ENCODE assay signal across 19 cellular contexts in the genomic region with DNA sequence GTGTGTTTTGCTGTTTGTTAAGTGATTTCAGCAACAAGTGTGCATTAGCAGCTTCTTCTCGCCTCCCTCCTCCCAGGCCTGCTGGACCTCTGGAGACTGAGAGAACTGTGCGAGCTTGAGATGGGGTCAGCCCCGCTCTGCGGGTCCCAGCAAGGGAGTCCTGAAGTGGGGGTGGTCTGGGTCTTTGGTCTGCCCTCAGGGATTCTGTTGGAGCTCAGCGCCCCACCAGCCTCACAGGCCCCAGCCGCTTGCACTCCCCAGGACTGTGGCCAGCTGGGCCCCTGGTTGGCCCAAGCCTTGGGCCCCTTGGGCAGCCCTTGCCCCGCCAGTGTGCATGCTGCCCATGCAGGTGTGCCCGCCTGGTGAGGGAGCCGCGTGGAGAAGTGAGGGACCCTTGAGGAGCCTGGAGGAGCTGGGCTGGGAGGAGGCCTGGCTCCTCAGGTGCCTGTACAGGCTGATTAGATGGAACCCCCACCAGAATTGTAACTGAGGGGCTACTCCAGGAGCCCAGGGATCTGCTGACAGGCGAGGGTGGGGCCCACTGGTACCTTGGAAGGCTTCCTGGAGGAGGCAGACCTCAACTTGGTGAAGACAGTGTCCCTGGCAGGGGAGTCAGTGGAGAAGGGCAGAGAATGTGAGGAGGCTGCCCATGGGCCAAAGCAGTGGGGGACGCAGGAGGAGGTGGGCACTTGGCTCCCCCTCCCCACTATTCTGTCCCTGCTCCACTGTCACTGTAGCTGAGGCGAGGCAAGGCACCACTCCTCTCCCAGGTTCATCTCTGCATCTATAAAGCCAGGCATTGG. TPM values are rescaled to one million over a fixed set of nuclear protein-coding genes. Genes with fewer than 3 reads are reported as not detected.
DNase-seq lines count a peak whose midpoint lies in the region; ATAC-seq, FAIRE-seq and TF ChIP-seq lines count a peak whose summit lies in the region.
"Had no signal": no experiment of that assay in that cellular context is flagged by ENCODE, and none has a peak within 500 bp of the region (broad histone marks: within the 10 kb centered on the region; RNA-seq: fewer than 3 reads in every experiment).

No MANE protein-coding gene starts in this region.

- FAIRE-seq in GM12892 (lab: Jason Lieb, UNC): no peak
- FAIRE-seq: HTR-8/SVneo had no signal

- H3K27ac Mint-ChIP-seq in activated T-cell treated with anti-CD3 and anti-CD28 coated beads, Interleukin-2, amount 50 U/mL, for 24 hours: no peak overlapping the region
- H3K27ac Mint-ChIP-seq: CD4-positive, alpha-beta memory T cell; stimulated activated naive B cell treated with anti-CD40 and anti-IgM and Interleukin-4, amounts not matched to agents 10 μg/mL and 1 μg/mL and 100 μg/mL, for 72 hours had no signal

- peaks cover 3 to 42% (median 21%) of the 10 kb centered on the region in 6 donors for H3K4me1 ChIP-seq in spleen
- H3K4me1 ChIP-seq: psoas muscle had no signal

- H3K36me3 ChIP-seq in spleen: peaks cover 0 to 61% (median 14%) of the 10 kb centered on the region in 6 donors

- H3K9me3 Mint-ChIP-seq in activated T-cell treated with anti-CD3 and anti-CD28 coated beads, Interleukin-2, amount 50 U/mL, for 24 hours: no peaks in the 10 kb centered on the region
- no peaks in the 10 kb centered on the region for H3K9me3 Mint-ChIP-seq in activated T-cell treated with anti-CD3 and anti-CD28 coated beads, Interleukin-2, amount 50 U/mL, for 4 hours
- H3K9me3 Mint-ChIP-seq: CD4-positive, alpha-beta memory T cell; naive B cell; stimulated activated naive B cell treated with anti-CD40 and anti-IgM and Interleukin-4, amounts not matched to agents 10 μg/mL and 1 μg/mL and 100 μg/mL, for 72 hours had no signal

- H3K27me3 ChIP-seq in spleen (replicated peaks in 1 of 7): no peaks in the 10 kb centered on the region
- H3K27me3 ChIP-seq: gastrocnemius medialis, Peyer's patch had no signal

- no peaks in the 10 kb centered on the region for H3K9me3 ChIP-seq in spleen
- H3K9me3 ChIP-seq: gastrocnemius medialis, Peyer's patch, psoas muscle had no signal

- no peak overlapping the region for H3K27ac ChIP-seq in spleen
- H3K27ac ChIP-seq: gastrocnemius medialis, Peyer's patch, psoas muscle had no signal

- WGBS in spleen, 5 donors: 91 to 97% (median 95%) methylated on average over 6 to 13 of the region's 13 CpGs

- TF ChIP-seq CTCF in spleen (IDR thresholded peaks at IDR 0.05 in 8 of 11, conservative IDR thresholded peaks at IDR 0.05 in 3 of 11): no peak

- DNase-seq in activated T-cell treated with anti-CD3 and anti-CD28 coated beads, Interleukin-2, amount 50 U/mL, for 24 hours: peak; percentile 15
- DNase-seq in activated T-cell treated with anti-CD3 and anti-CD28 coated beads, Interleukin-2, amount 50 U/mL, for 4 hours: no peak
- DNase-seq in GM12892 (ENCODE audit: insufficient read length) (peak; percentile 8), left ventricle myocardium superior (peak; percentile 24), spleen (peak; percentile 54), medulla oblongata (ENCODE audit: extremely low spot score) (no peak)
- DNase-seq: erythroblast; naive B cell; NCI-H1417; NCI-H2171 treated with DMSO at 0.1 percent for 48 hours; stimulated activated CD4-positive, alpha-beta T cell treated with anti-CD3 and anti-CD28 coated beads, Interleukin-12 subunit alpha, Interleukin-12 subunit beta, amount 100 ng/mL, for 4 hours; stimulated activated naive B cell treated with anti-CD40 and anti-IgM and Interleukin-4, amounts not matched to agents 10 μg/mL and 1 μg/mL and 100 μg/mL, for 72 hours had no signal

- no peaks in the 10 kb centered on the region for H3K27me3 Mint-ChIP-seq in activated T-cell treated with anti-CD3 and anti-CD28 coated beads, Interleukin-2, amount 50 U/mL, for 24 hours
- no peaks in the 10 kb centered on the region for H3K27me3 Mint-ChIP-seq in activated T-cell treated with anti-CD3 and anti-CD28 coated beads, Interleukin-2, amount 50 U/mL, for 4 hours (ENCODE audit: low read depth)
- H3K27me3 Mint-ChIP-seq: CD4-positive, alpha-beta memory T cell; naive B cell; stimulated activated naive B cell treated with anti-CD40 and anti-IgM and Interleukin-4, amounts not matched to agents 10 μg/mL and 1 μg/mL and 100 μg/mL, for 72 hours had no signal

- H3K36me3 Mint-ChIP-seq in activated T-cell treated with anti-CD3 and anti-CD28 coated beads, Interleukin-2, amount 50 U/mL, for 24 hours (ENCODE audit: low read depth): peaks cover 4% of the 10 kb centered on the region
- peaks cover 2% of the 10 kb centered on the region for H3K36me3 Mint-ChIP-seq in activated T-cell treated with anti-CD3 and anti-CD28 coated beads, Interleukin-2, amount 50 U/mL, for 4 hours (ENCODE audit: insufficient read depth)
- H3K36me3 Mint-ChIP-seq: naive B cell had no signal

- TF ChIP-seq POLR2A in GM12892 (IDR thresholded peaks at IDR 0.05; ENCODE audit: low read depth, low read length) (no peak), spleen (IDR thresholded peaks at IDR 0.05) (no peak)

- H3K4me1 Mint-ChIP-seq in activated T-cell treated with anti-CD3 and anti-CD28 coated beads, Interleukin-2, amount 50 U/mL, for 24 hours (ENCODE audit: low read depth): peaks cover 2% of the 10 kb centered on the region
- peaks cover 4% of the 10 kb centered on the region for H3K4me1 Mint-ChIP-seq in activated T-cell treated with anti-CD3 and anti-CD28 coated beads, Interleukin-2, amount 50 U/mL, for 4 hours (ENCODE audit: low read depth)
- H3K4me1 Mint-ChIP-seq: stimulated activated naive B cell treated with anti-CD40 and anti-IgM and Interleukin-4, amounts not matched to agents 10 μg/mL and 1 μg/mL and 100 μg/mL, for 72 hours had no signal

- intact Hi-C loops in left ventricle myocardium superior (cut with micrococcal nuclease): no loop called here
- intact Hi-C loops in spleen (cut with DNase I; ENCODE audit: low total_unique reads): no loop called here

- ATAC-seq in activated T-cell treated with anti-CD3 and anti-CD28 coated beads, Interleukin-2, amount 50 U/mL, for 4 hours: no peak
- ATAC-seq in left ventricle myocardium superior (no peak), HG02588 (IDR thresholded peaks at IDR 0.05; ENCODE audit: unreplicated experiment) (no peak), GM18873 (IDR thresholded peaks at IDR 0.05; ENCODE audit: low FRiP score, unreplicated experiment) (no peak)
- ATAC-seq: gastrocnemius medialis; psoas muscle; stimulated activated naive B cell treated with anti-CD40 and anti-IgM and Interleukin-4, amounts not matched to agents 10 μg/mL and 1 μg/mL and 100 μg/mL, for 72 hours had no signal

- no peak overlapping the region for H3K4me3 ChIP-seq in spleen
- H3K4me3 ChIP-seq: gastrocnemius medialis, Peyer's patch, psoas muscle had no signal

- no peak overlapping the region for H3K4me3 Mint-ChIP-seq in activated T-cell treated with anti-CD3 and anti-CD28 coated beads, Interleukin-2, amount 50 U/mL, for 24 hours
- no peak overlapping the region for H3K4me3 Mint-ChIP-seq in activated T-cell treated with anti-CD3 and anti-CD28 coated beads, Interleukin-2, amount 50 U/mL, for 4 hours
- H3K4me3 Mint-ChIP-seq: CD4-positive, alpha-beta memory T cell; naive B cell; stimulated activated naive B cell treated with anti-CD40 and anti-IgM and Interleukin-4, amounts not matched to agents 10 μg/mL and 1 μg/mL and 100 μg/mL, for 72 hours had no signal

RNA-seq across cellular contexts. Expression of gene BEGAIN, which starts 56.7 kb away (rescaled TPM):
- 1 to 10 TPM in 2 of 3 donors, under 1 TPM in 1; 0.53 to 3.9 (median 2.0) TPM for total RNA-seq in activated T-cell treated with anti-CD3 and anti-CD28 coated beads, Interleukin-2, amount 50 U/mL, for 4 hours
- not detected for polyA plus RNA-seq in GM12892 (2012; ENCODE audit: missing spikeins)
- total RNA-seq in left ventricle myocardium superior (0.79 TPM), spleen (10 to 100 TPM in 1 of 7 donors, 1 to 10 TPM in 6; 3.8 to 10.0 (median 5.9) TPM)
- 1 to 10 TPM; 1.8 to 6.9 (median 4.1) TPM for polyA plus RNA-seq in spleen

Comparison
In these comparisons a context has a peak if more than half of its experiments do, and no peak if none do; other contexts are left out.
1. DNase-seq: peak in activated T-cell treated with anti-CD3 and anti-CD28 coated beads, Interleukin-2, amount 50 U/mL, for 24 hours (single experiment), GM12892 (single experiment), left ventricle myocardium superior (single experiment) and spleen (single experiment); none in activated T-cell treated with anti-CD3 and anti-CD28 coated beads, Interleukin-2, amount 50 U/mL, for 4 hours (single experiment) and medulla oblongata (single experiment).